Comparison of ENCODE assay signal across 8 cellular contexts in genomic region chr5:124661317-124662141, GRCh38.
DNase-seq lines count a peak whose midpoint lies in the region; ATAC-seq, FAIRE-seq and TF ChIP-seq lines count a peak whose summit lies in the region.

No MANE protein-coding gene starts in this region.

- CTCF ChIA-PET in GM12878 (lab: Yijun Ruan, JAX) = interaction anchor here (0.6 to 1.3 kb wide), 3 partner anchors 22 to 518 kb away, joined by 3 read pairs; no protein-coding TSS in a partner anchor

- peaks cover 8% of the 10 kb centered on the region; the same call in 1 of the 2 replicates for H3K4me1 ChIP-seq in GM12878 (ENCODE audit: control insufficient read depth, insufficient read depth, low read length)
- peaks cover 19% of the 10 kb centered on the region for H3K4me1 ChIP-seq in testis

- H3K4me3 ChIP-seq in GM12878 (no peak overlapping the region), testis (no peak overlapping the region)

- TF ChIP-seq EP300 in GM12878 (IDR thresholded peaks at IDR 0.05; ENCODE audit: borderline replicate concordance in 1 of 2, control insufficient read depth in 1 of 2, low read depth in 2 of 2, low read length in 2 of 2) = peak in 1 of 2 experiments; percentile 8; a peak in 1 of 4 replicates

- no peak for FAIRE-seq in GM12878 (lab: Jason Lieb, UNC)

- no peak overlapping the region for H3K9ac ChIP-seq in GM12878 (ENCODE audit: control insufficient read depth, insufficient read depth, low read length)

- WGBS in GM12878 (ENCODE audit: insufficient coverage, insufficient replicate concordance, low lambda C conversion rate, missing lambda C conversion rate) = 66% methylated on average over 7 of the region's 7 CpGs
- 46 to 51% methylated on average over 7 of the region's 7 CpGs for WGBS in testis, 2 donors

- POLR2A ChIA-PET in GM12878 (lab: Charles Lee) = interaction anchor here (0.6 to 1.0 kb wide), 4 partner anchors 10 to 164 kb away, joined by 3 to 4 read pairs (median 3); no protein-coding TSS in a partner anchor

- H2AFZ ChIP-seq in GM12878 (ENCODE audit: control insufficient read depth, low read depth, low read length) = no peak overlapping the region

- no peaks in the 10 kb centered on the region for H3K36me3 ChIP-seq in GM12878 (ENCODE audit: control insufficient read depth in 2 of 2, insufficient read depth in 2 of 2, low read length in 1 of 2)
- H3K36me3 ChIP-seq in testis (ENCODE audit: low read depth, missing control alignments) = no peaks in the 10 kb centered on the region

- RAD21 ChIA-PET in GM12878 (lab: Charles Lee; ENCODE audit: unreplicated experiment) = interaction anchor here (0.6 to 1.8 kb wide), 7 partner anchors 8 to 1676 kb away, joined by 3 to 6 read pairs (median 5); no protein-coding TSS in a partner anchor

- SMC1A ChIA-PET in GM12878 (lab: Charles Lee; ENCODE audit: uncharacterized antibody, unreplicated experiment) = interaction anchor here (0.6 to 3.2 kb wide), 7 partner anchors 9 to 88 kb away, joined by 3 to 13 read pairs (median 3); no protein-coding TSS in a partner anchor

- no peak overlapping the region for H3K4me2 ChIP-seq in GM12878 (ENCODE audit: control insufficient read depth, insufficient read depth)

- DNase-seq in GM04504 (ENCODE audit: low read depth) (peak; percentile 56), NCI-H2029 treated with DMSO at 0.1 percent for 48 hours (lab: John Stamatoyannopoulos, UW) (peak; percentile 79), GM12878 (ENCODE audit: low read depth, low spot score) (no peak), iris pigment epithelial cell (ENCODE audit: low read depth) (peak; percentile 89), testis (peak; percentile 35), GM10266 (ENCODE audit: extremely low spot score) (no peak), activated gamma-delta T cell treated with Interleukin-2 at 50 U/mL for 16 hours (no peak)

- TF ChIP-seq POLR2A in GM12878 (IDR thresholded peaks at IDR 0.05; ENCODE audit: low read depth, low read length) (no peak), testis (IDR thresholded peaks at IDR 0.05) (no peak)

- H3K27ac ChIP-seq in GM12878 (ENCODE audit: control insufficient read depth, insufficient read depth) = no peak overlapping the region
- H3K27ac ChIP-seq in testis = no peak overlapping the region

- in situ Hi-C loops in GM12878 (cut with MboI) = no loop called here

- no peak for TF ChIP-seq RAD21 in GM12878 (IDR thresholded peaks at IDR 0.05; ENCODE audit: insufficient read depth, low read depth, low read length)

- H3K27me3 ChIP-seq in GM12878 (replicated peaks in 1 of 2; ENCODE audit: control insufficient read depth in 2 of 2, insufficient read depth in 2 of 2, low read length in 1 of 2) (no peaks in the 10 kb centered on the region), testis (no peaks in the 10 kb centered on the region)

- ATAC-seq in GM12878 (peak; percentile 75), HG02678 (IDR thresholded peaks at IDR 0.05; ENCODE audit: unreplicated experiment) (no peak)

- TF ChIP-seq CTCF in GM12878 (IDR thresholded peaks at IDR 0.05 in 2 of 3, conservative IDR thresholded peaks at IDR 0.05 in 1 of 3; ENCODE audit: control insufficient read depth in 2 of 3, extremely low read depth in 1 of 3, insufficient read depth in 1 of 3, low read depth in 3 of 3, low read length in 3 of 3) (no peak), testis (IDR thresholded peaks at IDR 0.05) (no peak), GM10266 (IDR thresholded peaks at IDR 0.05; ENCODE audit: control insufficient read depth, insufficient read depth, low read depth, missing control alignments) (no peak)

- no TSS peak for BruUV-seq in GM12878 (replicated peaks; lab: Mats Ljungman, UMichigan)

- no peaks in the 10 kb centered on the region for H3K9me3 ChIP-seq in GM12878 (replicated peaks; ENCODE audit: control insufficient read depth, insufficient read depth, low read length)
- H3K9me3 ChIP-seq in testis = no peaks in the 10 kb centered on the region

- intact Hi-C loops in GM12878 (cut with micrococcal nuclease; ENCODE audit: unreplicated experiment) (no loop called here), testis (cut with DNase I; ENCODE audit: low total_unique reads) (no loop called here)

- H4K20me1 ChIP-seq in GM12878 (ENCODE audit: control insufficient read depth, insufficient read depth) = no peaks in the 10 kb centered on the region

- no peaks in the 10 kb centered on the region; the same call in none of the 2 replicates for H3K79me2 ChIP-seq in GM12878 (ENCODE audit: control insufficient read depth, insufficient read depth, low read length)

TF ChIP-seq in GM12878, 131 proteins besides CTCF, POLR2A, EP300 and RAD21 (continues in another document):
- TF ChIP-seq DPF2 (IDR thresholded peaks at IDR 0.05) (peak; percentile 37; the same call in 1 of the 2 replicates), ETV6 (conservative IDR thresholded peaks at IDR 0.05 in 1 of 2, IDR thresholded peaks at IDR 0.05 in 1 of 2; ENCODE audit: borderline replicate concordance in 1 of 2, low read depth in 1 of 2) (no peak), ZNF217 (IDR thresholded peaks at IDR 0.05) (no peak), TCF3 (IDR thresholded peaks at IDR 0.05; ENCODE audit: borderline replicate concordance, insufficient read depth, low read depth, low read length) (no peak), HDAC2 (IDR thresholded peaks at IDR 0.05) (no peak), ZNF384 (IDR thresholded peaks at IDR 0.05; ENCODE audit: borderline replicate concordance, low read depth, low read length) (peak; percentile 54; the same call in 1 of the 2 replicates), SMARCA5 (IDR thresholded peaks at IDR 0.05) (no peak), ZBED1 (IDR thresholded peaks at IDR 0.05; ENCODE audit: borderline replicate concordance) (no peak), BHLHE40 (IDR thresholded peaks at IDR 0.05; ENCODE audit: borderline replicate concordance in 1 of 2, low read depth in 2 of 2, low read length in 1 of 2) (peak in 1 of 2 experiments; percentile 29; a peak in 1 of 4 replicates), MTA2 (IDR thresholded peaks at IDR 0.05; ENCODE audit: low read depth) (peak; percentile 71), E2F4 (IDR thresholded peaks at IDR 0.05; ENCODE audit: low read depth, low read length) (no peak), MXI1 (IDR thresholded peaks at IDR 0.05; ENCODE audit: low read depth, low read length) (no peak)
- TF ChIP-seq, protein P1, sequence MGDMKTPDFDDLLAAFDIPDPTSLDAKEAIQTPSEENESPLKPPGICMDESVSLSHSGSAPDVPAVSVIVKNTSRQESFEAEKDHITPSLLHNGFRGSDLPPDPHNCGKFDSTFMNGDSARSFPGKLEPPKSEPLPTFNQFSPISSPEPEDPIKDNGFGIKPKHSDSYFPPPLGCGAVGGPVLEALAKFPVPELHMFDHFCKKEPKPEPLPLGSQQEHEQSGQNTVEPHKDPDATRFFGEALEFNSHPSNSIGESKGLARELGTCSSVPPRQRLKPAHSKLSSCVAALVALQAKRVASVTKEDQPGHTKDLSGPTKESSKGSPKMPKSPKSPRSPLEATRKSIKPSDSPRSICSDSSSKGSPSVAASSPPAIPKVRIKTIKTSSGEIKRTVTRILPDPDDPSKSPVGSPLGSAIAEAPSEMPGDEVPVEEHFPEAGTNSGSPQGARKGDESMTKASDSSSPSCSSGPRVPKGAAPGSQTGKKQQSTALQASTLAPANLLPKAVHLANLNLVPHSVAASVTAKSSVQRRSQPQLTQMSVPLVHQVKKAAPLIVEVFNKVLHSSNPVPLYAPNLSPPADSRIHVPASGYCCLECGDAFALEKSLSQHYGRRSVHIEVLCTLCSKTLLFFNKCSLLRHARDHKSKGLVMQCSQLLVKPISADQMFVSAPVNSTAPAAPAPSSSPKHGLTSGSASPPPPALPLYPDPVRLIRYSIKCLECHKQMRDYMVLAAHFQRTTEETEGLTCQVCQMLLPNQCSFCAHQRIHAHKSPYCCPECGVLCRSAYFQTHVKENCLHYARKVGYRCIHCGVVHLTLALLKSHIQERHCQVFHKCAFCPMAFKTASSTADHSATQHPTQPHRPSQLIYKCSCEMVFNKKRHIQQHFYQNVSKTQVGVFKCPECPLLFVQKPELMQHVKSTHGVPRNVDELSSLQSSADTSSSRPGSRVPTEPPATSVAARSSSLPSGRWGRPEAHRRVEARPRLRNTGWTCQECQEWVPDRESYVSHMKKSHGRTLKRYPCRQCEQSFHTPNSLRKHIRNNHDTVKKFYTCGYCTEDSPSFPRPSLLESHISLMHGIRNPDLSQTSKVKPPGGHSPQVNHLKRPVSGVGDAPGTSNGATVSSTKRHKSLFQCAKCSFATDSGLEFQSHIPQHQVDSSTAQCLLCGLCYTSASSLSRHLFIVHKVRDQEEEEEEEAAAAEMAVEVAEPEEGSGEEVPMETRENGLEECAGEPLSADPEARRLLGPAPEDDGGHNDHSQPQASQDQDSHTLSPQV (IDR thresholded peaks at IDR 0.05) = no peak
- TF ChIP-seq, protein P2, sequence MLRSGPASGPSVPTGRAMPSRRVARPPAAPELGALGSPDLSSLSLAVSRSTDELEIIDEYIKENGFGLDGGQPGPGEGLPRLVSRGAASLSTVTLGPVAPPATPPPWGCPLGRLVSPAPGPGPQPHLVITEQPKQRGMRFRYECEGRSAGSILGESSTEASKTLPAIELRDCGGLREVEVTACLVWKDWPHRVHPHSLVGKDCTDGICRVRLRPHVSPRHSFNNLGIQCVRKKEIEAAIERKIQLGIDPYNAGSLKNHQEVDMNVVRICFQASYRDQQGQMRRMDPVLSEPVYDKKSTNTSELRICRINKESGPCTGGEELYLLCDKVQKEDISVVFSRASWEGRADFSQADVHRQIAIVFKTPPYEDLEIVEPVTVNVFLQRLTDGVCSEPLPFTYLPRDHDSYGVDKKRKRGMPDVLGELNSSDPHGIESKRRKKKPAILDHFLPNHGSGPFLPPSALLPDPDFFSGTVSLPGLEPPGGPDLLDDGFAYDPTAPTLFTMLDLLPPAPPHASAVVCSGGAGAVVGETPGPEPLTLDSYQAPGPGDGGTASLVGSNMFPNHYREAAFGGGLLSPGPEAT (IDR thresholded peaks at IDR 0.05; ENCODE audit: low read depth) = peak; percentile 44; the same call in 1 of the 2 replicates

Comparison
In these comparisons a context has a peak if more than half of its experiments do, and no peak if none do; other contexts are left out.
1. DNase-seq: peak in GM04504 (single experiment), NCI-H2029 treated with DMSO at 0.1 percent for 48 hours (single experiment), iris pigment epithelial cell (single experiment) and testis (single experiment); none in GM12878 (single experiment), GM10266 (single experiment) and activated gamma-delta T cell treated with Interleukin-2 at 50 U/mL for 16 hours (single experiment).